ENCODE assay signal across 2 cellular contexts in genomic region chr10:61608255-61609040, GRCh38.
A peak's percentile ranks its signal among the peaks of the same experiment; 100 is the strongest.
TF ChIP-seq lines count a peak whose summit lies in the region.

No MANE protein-coding gene starts in this region.

TF ChIP-seq in GM23338, 12 proteins besides CTCF, POLR2A, EP300 and RAD21:
- TF ChIP-seq JUNB (IDR thresholded peaks at IDR 0.05; ENCODE audit: unreplicated experiment) (no peak), ETS1 (IDR thresholded peaks at IDR 0.05) (no peak), CREB1 (CRISPR knock-in tag; IDR thresholded peaks at IDR 0.05; ENCODE audit: low read depth) (no peak), ZNF331 (CRISPR knock-in tag; IDR thresholded peaks at IDR 0.05; ENCODE audit: low read depth) (no peak), STAT1 (IDR thresholded peaks at IDR 0.05; ENCODE audit: unreplicated experiment) (no peak), EZH2 (IDR thresholded peaks at IDR 0.05; ENCODE audit: low read depth, unreplicated experiment) (no peak), EZH2phosphoT487 (IDR thresholded peaks at IDR 0.05; ENCODE audit: unreplicated experiment) (no peak)
TF ChIP-seq in GM23338: peak in this region for 0.

TF ChIP-seq in SK-N-SH, 30 proteins besides CTCF, POLR2A, EP300 and RAD21:
- TF ChIP-seq FOXM1 (IDR thresholded peaks at IDR 0.05; ENCODE audit: low read depth) (peak; percentile 71; the same call in 1 of the 2 replicates), ELF1 (IDR thresholded peaks at IDR 0.05) (no peak), REST (IDR thresholded peaks at IDR 0.05; ENCODE audit: low read depth, low read length) (no peak), TAF1 (IDR thresholded peaks at IDR 0.05; ENCODE audit: borderline replicate concordance, low read depth, low read length) (no peak), NFIC (IDR thresholded peaks at IDR 0.05; ENCODE audit: borderline replicate concordance) (peak; percentile 78), POLR2AphosphoS5 (IDR thresholded peaks at IDR 0.05; ENCODE audit: low read depth, low read length) (peak; percentile 50; the same call in 1 of the 2 replicates), TCF12 (IDR thresholded peaks at IDR 0.05) (peak; percentile 76), TEAD4 (IDR thresholded peaks at IDR 0.05; ENCODE audit: borderline replicate concordance, insufficient read depth) (peak; percentile 62), FOSL2 (IDR thresholded peaks at IDR 0.05; ENCODE audit: borderline replicate concordance, low read depth) (no peak), JUND (IDR thresholded peaks at IDR 0.05) (peak; percentile 55), PBX3 (IDR thresholded peaks at IDR 0.05) (peak; percentile 81), USF1 (IDR thresholded peaks at IDR 0.05; ENCODE audit: borderline replicate concordance, low read depth) (no peak)
TF ChIP-seq in SK-N-SH: peak in this region for 7.
